Comparison of ENCODE assay signal across 10 cellular contexts in the genomic region with DNA sequence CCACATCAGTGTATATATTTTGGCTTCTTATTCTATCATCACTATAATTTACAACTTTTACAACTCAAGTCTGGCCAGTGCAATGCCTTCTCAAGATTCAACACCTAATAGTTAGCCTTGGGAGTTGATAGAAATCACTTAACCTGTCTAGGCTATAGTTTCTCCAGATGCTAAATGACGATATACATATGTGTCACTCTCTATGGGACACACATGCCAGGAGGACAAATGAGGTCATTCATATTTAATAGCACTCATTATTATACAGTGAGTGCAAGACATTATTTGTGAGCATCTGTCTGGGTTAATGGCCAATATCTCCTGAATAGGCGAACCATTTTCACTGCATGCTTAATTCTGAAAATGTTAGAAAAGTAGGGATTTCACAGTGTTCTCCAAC.
"Had no signal": no experiment of that assay in that cellular context is flagged by ENCODE, and none has a peak within 500 bp of the region (broad histone marks: within the 10 kb centered on the region; RNA-seq: fewer than 3 reads in every experiment).

No MANE protein-coding gene starts in this region.

- H3K4me3 ChIP-seq: GM23248, HAP-1, K562 had no signal

- H2AFZ ChIP-seq: GM23248 had no signal

- H3K4me1 ChIP-seq: HAP-1 had no signal

- FAIRE-seq: K562 had no signal

- DNase-seq: GOT3, H7, HFFc6, IMR-90, KG1 had no signal

- H3K36me3 ChIP-seq: HAP-1 had no signal

- H3K9me3 ChIP-seq: HAP-1 had no signal

- ATAC-seq: HCT116, K562 had no signal

- H3K27ac ChIP-seq: GM23248, HL-60 had no signal

- H3K9ac ChIP-seq: GM23248 had no signal
